ENCODE assay signal across 14 cellular contexts in genomic region chr5:74070766-74071165, GRCh38.
DNase-seq lines count a peak whose midpoint lies in the region; ATAC-seq and TF ChIP-seq lines count a peak whose summit lies in the region.
"Had no signal": no experiment of that assay in that cellular context is flagged by ENCODE, and none has a peak within 500 bp of the region (broad histone marks: within the 10 kb centered on the region; RNA-seq: fewer than 3 reads in every experiment).

No MANE protein-coding gene starts in this region.

- H3K4me3 ChIP-seq in fibroblast of pulmonary artery (replicated peaks; ENCODE audit: low read depth, low read length) = no peak overlapping the region
- H3K4me3 ChIP-seq: BLaER1 treated with 17β-estradiol and CSF1 and Interleukin-3, amounts not matched to agents 10 nM and 100 nM; GM12878 had no signal

- peak; percentile 31 for DNase-seq in astrocyte of the hippocampus (ENCODE audit: low read depth, low spot score)
- peak; percentile 50 for DNase-seq in fibroblast of pulmonary artery (ENCODE audit: low read depth)
- DNase-seq in myocyte (ENCODE audit: low read depth) = peak; percentile 38
- DNase-seq in NCI-H345 treated with DMSO at 0.1 percent for 48 hours (lab: John Stamatoyannopoulos, UW; ENCODE audit: unreplicated experiment) = no peak
- no peak for DNase-seq in NCI-H2227 treated with DMSO at 0.1 percent for 48 hours (lab: John Stamatoyannopoulos, UW)
- DNase-seq: Calu3; CD8-positive, alpha-beta T cell; DMS53; EL; H9 had no signal

- no peak for TF ChIP-seq CTCF in fibroblast of pulmonary artery (IDR thresholded peaks at IDR 0.05; ENCODE audit: low read length, missing control alignments)

- peak; percentile 14; the same call in 1 of the 2 replicates for TF ChIP-seq EP300 in Ishikawa (IDR thresholded peaks at IDR 0.05; ENCODE audit: borderline replicate concordance)

- ATAC-seq in HG03159 (IDR thresholded peaks at IDR 0.05; ENCODE audit: unreplicated experiment) = no peak
- ATAC-seq: CD8-positive, alpha-beta T cell; GM12878 had no signal

- no peak for TF ChIP-seq RAD21 in Ishikawa (IDR thresholded peaks at IDR 0.05; ENCODE audit: low read depth)

TF ChIP-seq in Ishikawa, 13 proteins besides CTCF, POLR2A, EP300 and RAD21:
- no peak for TF ChIP-seq USF1 (IDR thresholded peaks at IDR 0.05)
- TF ChIP-seq TCF12 (IDR thresholded peaks at IDR 0.05; ENCODE audit: low read depth) = no peak

Comparison
In these comparisons a context has a peak if more than half of its experiments do, and no peak if none do; other contexts are left out.
1. DNase-seq: peak in astrocyte of the hippocampus (single experiment), fibroblast of pulmonary artery (single experiment) and myocyte (single experiment); none in NCI-H345 treated with DMSO at 0.1 percent for 48 hours (single experiment) and NCI-H2227 treated with DMSO at 0.1 percent for 48 hours (single experiment).